Comparison of ENCODE assay signal across 8 cellular contexts in the genomic region with DNA sequence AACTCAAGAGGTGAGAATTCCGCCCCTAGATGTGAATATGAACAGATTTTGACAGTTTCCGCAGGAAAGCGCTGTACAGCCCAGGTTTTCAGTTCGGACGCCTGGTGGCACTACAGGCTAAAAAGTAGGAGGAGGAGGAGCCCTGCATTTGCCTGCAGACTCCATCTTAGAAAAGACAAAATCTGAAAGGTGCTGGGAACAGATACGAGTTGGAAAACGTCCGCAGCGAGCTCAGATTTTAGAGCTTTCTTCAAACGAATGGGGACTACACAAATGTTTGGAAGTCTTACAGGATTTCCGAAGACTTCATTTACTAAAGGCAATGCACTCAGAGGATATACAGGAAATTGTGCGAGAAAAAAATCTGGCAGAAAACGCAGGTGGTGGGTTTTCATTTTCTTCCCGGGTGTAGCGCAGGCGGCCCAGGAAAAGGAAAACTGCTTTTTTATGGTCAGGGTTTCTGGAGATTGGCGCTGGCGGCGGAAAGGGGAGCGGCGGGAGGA. TPM values are rescaled to one million over a fixed set of nuclear protein-coding genes. Genes with fewer than 3 reads are reported as not detected.
A peak's percentile ranks its signal among the peaks of the same experiment; 100 is the strongest.
DNase-seq lines count a peak whose midpoint lies in the region; ATAC-seq and TF ChIP-seq lines count a peak whose summit lies in the region.

No MANE protein-coding gene starts in this region.

- H3K4me3 ChIP-seq in NB4 (ENCODE audit: low read depth, low read length) (peak overlapping the region; percentile 56), WI38 (ENCODE audit: low read depth, low read length) (peak overlapping the region; percentile 46), lower lobe of right lung (peak overlapping the region; percentile 52)

- TF ChIP-seq POLR2A in NB4 (IDR thresholded peaks at IDR 0.05; ENCODE audit: extremely low read depth, insufficient read length): no peak

- H3K27ac ChIP-seq in lower lobe of right lung: peak overlapping the region; percentile 54

- H3K27me3 ChIP-seq in lower lobe of right lung (ENCODE audit: low read depth): peaks cover 9% of the 10 kb centered on the region

- DNase-seq in GM04504 (ENCODE audit: low read depth) (peak; percentile 6), NB4 (ENCODE audit: low read depth) (peak; percentile 65), ecto neural progenitor cell (ENCODE audit: low spot score) (peak; percentile 69), lower lobe of right lung (no peak), NAMALWA (ENCODE audit: low spot score) (no peak)

- H3K9me3 ChIP-seq in lower lobe of right lung: no peaks in the 10 kb centered on the region

- peak; percentile 52 for TF ChIP-seq CTCF in NB4 (IDR thresholded peaks at IDR 0.05; ENCODE audit: low read depth, low read length)
- TF ChIP-seq CTCF in WI38 (IDR thresholded peaks at IDR 0.05; ENCODE audit: low read depth, low read length): peak; percentile 28
- peak; percentile 61 for TF ChIP-seq CTCF in lower lobe of right lung (IDR thresholded peaks at IDR 0.05)

- intact Hi-C loops in lower lobe of right lung (cut with DNase I): no loop called here

- peaks cover 7% of the 10 kb centered on the region for H3K9me3 Mint-ChIP-seq in stimulated activated memory B cell treated with anti-CD40 and anti-IgM and Interleukin-4, amounts not matched to agents 10 μg/mL and 1 μg/mL and 100 μg/mL, for 72 hours

- H3K4me3 Mint-ChIP-seq in stimulated activated memory B cell treated with anti-CD40 and anti-IgM and Interleukin-4, amounts not matched to agents 10 μg/mL and 1 μg/mL and 100 μg/mL, for 72 hours: peak overlapping the region; percentile 77

- no peak overlapping the region for H3K27ac Mint-ChIP-seq in stimulated activated memory B cell treated with anti-CD40 and anti-IgM and Interleukin-4, amounts not matched to agents 10 μg/mL and 1 μg/mL and 100 μg/mL, for 72 hours

- H3K4me1 ChIP-seq in lower lobe of right lung: no peaks in the 10 kb centered on the region

- H3K4me1 Mint-ChIP-seq in stimulated activated memory B cell treated with anti-CD40 and anti-IgM and Interleukin-4, amounts not matched to agents 10 μg/mL and 1 μg/mL and 100 μg/mL, for 72 hours: no peaks in the 10 kb centered on the region

- H3K36me3 Mint-ChIP-seq in stimulated activated memory B cell treated with anti-CD40 and anti-IgM and Interleukin-4, amounts not matched to agents 10 μg/mL and 1 μg/mL and 100 μg/mL, for 72 hours: no peaks in the 10 kb centered on the region

- ATAC-seq in lower lobe of right lung (peak; percentile 74 to 96), HG03439 (IDR thresholded peaks at IDR 0.05; ENCODE audit: unreplicated experiment) (no peak)
- no peak for ATAC-seq in stimulated activated memory B cell treated with anti-CD40 and anti-IgM and Interleukin-4, amounts not matched to agents 10 μg/mL and 1 μg/mL and 100 μg/mL, for 72 hours

- H3K27me3 Mint-ChIP-seq in stimulated activated memory B cell treated with anti-CD40 and anti-IgM and Interleukin-4, amounts not matched to agents 10 μg/mL and 1 μg/mL and 100 μg/mL, for 72 hours: peaks cover 13% of the 10 kb centered on the region

- no peaks in the 10 kb centered on the region for H3K36me3 ChIP-seq in lower lobe of right lung

RNA-seq across cellular contexts. Expression of a gene that starts 9.9 kb away (rescaled TPM):
- 5.6 TPM for total RNA-seq in lower lobe of right lung

RNA-seq across cellular contexts. Expression of a gene that starts 15.7 kb away (rescaled TPM):
- total RNA-seq in lower lobe of right lung: 1.5 TPM

RNA-seq across cellular contexts. Expression of a gene that starts 33.4 kb away (rescaled TPM):
- total RNA-seq in lower lobe of right lung: 0.15 TPM

RNA-seq across cellular contexts. Expression of a gene that starts 37.1 kb away (rescaled TPM):
- 2.2 TPM for total RNA-seq in lower lobe of right lung

RNA-seq across cellular contexts. Expression of a gene that starts 50.5 kb away (rescaled TPM):
- 1.8 TPM for total RNA-seq in lower lobe of right lung

Comparison
In these comparisons a context has a peak if more than half of its experiments do, and no peak if none do; other contexts are left out.
1. DNase-seq: peak in GM04504 (single experiment), NB4 (single experiment) and ecto neural progenitor cell (single experiment); none in lower lobe of right lung (single experiment) and NAMALWA (single experiment).
2. ATAC-seq: peak in lower lobe of right lung (2 of 2); none in stimulated activated memory B cell treated with anti-CD40 and anti-IgM and Interleukin-4, amounts not matched to agents 10 μg/mL and 1 μg/mL and 100 μg/mL, for 72 hours (single experiment) and HG03439 (single experiment).
3. Peak in every context shown above with its lines, with median percentiles within 50 percentile points of each other: H3K4me3 ChIP-seq and CTCF ChIP-seq.